Comparison of ENCODE assay signal across 24 cellular contexts in the genomic region with DNA sequence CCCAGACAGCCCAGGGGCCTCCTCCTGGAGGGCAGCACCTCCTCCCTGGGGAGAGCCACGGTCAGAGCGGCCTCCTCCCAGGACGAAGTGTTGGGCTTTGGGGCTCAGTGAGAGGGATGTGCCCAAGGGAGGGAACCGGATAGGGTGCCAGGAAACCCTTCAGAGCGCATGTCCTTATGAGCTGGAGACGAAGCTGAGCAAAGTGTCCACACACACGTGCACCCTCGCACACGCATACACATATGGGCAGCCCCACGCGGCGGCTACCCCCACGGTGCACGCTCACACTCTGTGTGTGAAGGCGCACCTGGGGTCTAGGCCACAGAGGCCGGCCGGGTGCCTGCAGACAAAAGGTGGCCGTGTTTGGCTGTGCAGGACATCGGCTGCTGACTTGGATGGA.
DNase-seq lines count a peak whose midpoint lies in the region; ATAC-seq, FAIRE-seq and TF ChIP-seq lines count a peak whose summit lies in the region.
"Had no signal": no experiment of that assay in that cellular context is flagged by ENCODE, and none has a peak within 500 bp of the region (broad histone marks: within the 10 kb centered on the region; RNA-seq: fewer than 3 reads in every experiment).

No MANE protein-coding gene starts in this region.

- ATAC-seq in GM23338 (no peak), HG03521 (IDR thresholded peaks at IDR 0.05; ENCODE audit: unreplicated experiment) (no peak), GM21576 (IDR thresholded peaks at IDR 0.05; ENCODE audit: unreplicated experiment) (no peak)
- no peak for ATAC-seq in stimulated activated naive CD8-positive, alpha-beta T cell treated with anti-CD3 and anti-CD28 coated beads, Interleukin-15, amount 100 ng/mL, for 72 hours
- ATAC-seq: A549; CD8-positive, alpha-beta T cell; HCT116 had no signal

- H3K4me3 ChIP-seq in BLaER1 (no peak overlapping the region), GM23338 (no peak overlapping the region), kidney (ENCODE audit: low read length in 2 of 2) (no peak overlapping the region), sigmoid colon (no peak overlapping the region)
- H3K4me3 ChIP-seq: A549, GM23248 had no signal

- no peaks in the 10 kb centered on the region for H3F3A ChIP-seq in GM23338 (replicated peaks; ENCODE audit: low read depth)

- peak overlapping the region; percentile 78 for H3K4me2 ChIP-seq in BLaER1
- H3K4me2 ChIP-seq in GM23338: no peak overlapping the region
- H3K4me2 ChIP-seq: A549 had no signal

- peaks cover 3% of the 10 kb centered on the region; the same call in 1 of the 2 replicates for H3K9me3 ChIP-seq in BLaER1
- no peaks in the 10 kb centered on the region for H3K9me3 ChIP-seq in kidney (ENCODE audit: control insufficient read depth in 1 of 2, low read length in 2 of 2)
- no peaks in the 10 kb centered on the region for H3K9me3 ChIP-seq in sigmoid colon
- H3K9me3 ChIP-seq: A549, BE2C had no signal

- no peak overlapping the region for H3K9ac ChIP-seq in BLaER1
- no peak overlapping the region for H3K9ac ChIP-seq in kidney (ENCODE audit: low read length in 2 of 2)
- H3K9ac ChIP-seq: GM23248 had no signal

- H3K9me2 ChIP-seq in GM23338 (ENCODE audit: insufficient read depth): no peaks in the 10 kb centered on the region

- peaks cover 87% of the 10 kb centered on the region for H3K4me1 ChIP-seq in BLaER1
- no peaks in the 10 kb centered on the region for H3K4me1 ChIP-seq in GM23338 (ENCODE audit: insufficient read depth)
- no peaks in the 10 kb centered on the region for H3K4me1 ChIP-seq in kidney (ENCODE audit: control insufficient read depth in 1 of 2, insufficient read depth in 1 of 2, low read depth in 1 of 2, low read length in 2 of 2)
- H3K4me1 ChIP-seq in sigmoid colon: no peaks in the 10 kb centered on the region
- H3K4me1 ChIP-seq: A549, BE2C had no signal

- no peaks in the 10 kb centered on the region for H3K79me2 ChIP-seq in GM23338 (replicated peaks; ENCODE audit: insufficient read depth)

- H3K36me3 Mint-ChIP-seq in GM23338 (ENCODE audit: low read depth): no peaks in the 10 kb centered on the region
- H3K36me3 Mint-ChIP-seq: CD4-positive, CD25-positive, alpha-beta regulatory T cell; CD8-positive, alpha-beta T cell had no signal

- H3K36me3 ChIP-seq in BLaER1 (no peaks in the 10 kb centered on the region), GM23338 (ENCODE audit: insufficient read depth) (no peaks in the 10 kb centered on the region), kidney (ENCODE audit: control insufficient read depth in 1 of 2, insufficient read depth in 2 of 2, low read length in 2 of 2) (no peaks in the 10 kb centered on the region), sigmoid colon (no peaks in the 10 kb centered on the region)
- H3K36me3 ChIP-seq: BE2C had no signal

- no peak for TF ChIP-seq POLR2A in sigmoid colon (IDR thresholded peaks at IDR 0.05)

- H3K27me3 Mint-ChIP-seq in GM23338 (ENCODE audit: insufficient read depth, low read depth, poor library complexity): peaks cover 9% of the 10 kb centered on the region
- H3K27me3 Mint-ChIP-seq in stimulated activated naive CD8-positive, alpha-beta T cell treated with anti-CD3 and anti-CD28 coated beads, Interleukin-15, amount 100 ng/mL, for 72 hours: no peaks in the 10 kb centered on the region
- H3K27me3 Mint-ChIP-seq: CD4-positive, CD25-positive, alpha-beta regulatory T cell had no signal

- no peak for FAIRE-seq in kidney (lab: Jason Lieb, UNC)
- FAIRE-seq: A549, D721Med, GM12891 had no signal

- H3K9me3 Mint-ChIP-seq in GM23338: no peaks in the 10 kb centered on the region; the same call in 2 of the 3 replicates
- H3K9me3 Mint-ChIP-seq in stimulated activated naive CD8-positive, alpha-beta T cell treated with anti-CD3 and anti-CD28 coated beads, Interleukin-15, amount 100 ng/mL, for 72 hours: no peaks in the 10 kb centered on the region
- H3K9me3 Mint-ChIP-seq: CD4-positive, CD25-positive, alpha-beta regulatory T cell; CD8-positive, alpha-beta T cell had no signal

- intact Hi-C loops in kidney (cut with DNase I) (no loop called here), sigmoid colon (cut with DNase I) (no loop called here)

- no peaks in the 10 kb centered on the region for H4K20me1 ChIP-seq in BLaER1
- no peaks in the 10 kb centered on the region for H4K20me1 ChIP-seq in GM23338 (replicated peaks; ENCODE audit: insufficient read depth)

- no peak for TF ChIP-seq CTCF in GM23338 (conservative IDR thresholded peaks at IDR 0.05; ENCODE audit: low read depth in 2 of 2)
- TF ChIP-seq CTCF in kidney (IDR thresholded peaks at IDR 0.05; ENCODE audit: borderline replicate concordance, extremely low read depth, insufficient read depth): no peak
- TF ChIP-seq CTCF in sigmoid colon (IDR thresholded peaks at IDR 0.05): no peak

- no peak overlapping the region for H3K4me3 Mint-ChIP-seq in GM23338
- H3K4me3 Mint-ChIP-seq in stimulated activated naive CD8-positive, alpha-beta T cell treated with anti-CD3 and anti-CD28 coated beads, Interleukin-15, amount 100 ng/mL, for 72 hours: no peak overlapping the region
- H3K4me3 Mint-ChIP-seq: CD4-positive, CD25-positive, alpha-beta regulatory T cell; CD8-positive, alpha-beta T cell; H9 had no signal

- DNase-seq in GM23338 (ENCODE audit: low spot score) (no peak), kidney (peak; percentile 66), sigmoid colon (peak; percentile 54)
- no peak for DNase-seq in stimulated activated naive CD8-positive, alpha-beta T cell treated with anti-CD3 and anti-CD28 coated beads, Interleukin-15, amount 100 ng/mL, for 72 hours
- DNase-seq: 8988T; ACHN; AML-193; BE2C; CD4-positive, CD25-positive, alpha-beta regulatory T cell; CD8-positive, alpha-beta T cell; DMS 273 treated with DMSO at 0.1 percent for 48 hours; DMS79; EL; GDM1; GM23248; H9 had no signal

- no peak overlapping the region for H3K27ac Mint-ChIP-seq in GM23338
- H3K27ac Mint-ChIP-seq in stimulated activated naive CD8-positive, alpha-beta T cell treated with anti-CD3 and anti-CD28 coated beads, Interleukin-15, amount 100 ng/mL, for 72 hours: peak overlapping the region in 1 of 2 donors; percentile 54
- H3K27ac Mint-ChIP-seq: CD8-positive, alpha-beta T cell; H9 had no signal

- H3K27ac ChIP-seq in BLaER1 (peak overlapping the region; percentile 47; the same call in 1 of the 2 replicates), GM23338 (ENCODE audit: low read depth) (no peak overlapping the region), kidney (ENCODE audit: low read depth in 2 of 2, low read length in 2 of 2) (no peak overlapping the region), sigmoid colon (no peak overlapping the region)
- H3K27ac ChIP-seq: A549, C4-2B, GM23248 had no signal

- TF ChIP-seq EP300 in sigmoid colon (IDR thresholded peaks at IDR 0.05): no peak

- H3K27me3 ChIP-seq in BLaER1: no peaks in the 10 kb centered on the region
- no peaks in the 10 kb centered on the region for H3K27me3 ChIP-seq in GM23338 (ENCODE audit: insufficient read depth)
- H3K27me3 ChIP-seq in sigmoid colon: no peaks in the 10 kb centered on the region
- H3K27me3 ChIP-seq: BE2C had no signal

- peaks cover 9% of the 10 kb centered on the region for H3K4me1 Mint-ChIP-seq in GM23338
- H3K4me1 Mint-ChIP-seq in stimulated activated naive CD8-positive, alpha-beta T cell treated with anti-CD3 and anti-CD28 coated beads, Interleukin-15, amount 100 ng/mL, for 72 hours: no peaks in the 10 kb centered on the region

- 91 to 92% methylated on average over 19 of the region's 19 CpGs for WGBS in sigmoid colon, 2 donors

- 0 out of 2 replicates have a peak overlapping the region, but pooled peaks have one; percentile 74 for H2AFZ ChIP-seq in GM23338
- H2AFZ ChIP-seq: GM23248 had no signal

TF ChIP-seq in GM23338, 12 proteins besides CTCF, POLR2A, EP300 and RAD21 (continues in another document):
- no peak for TF ChIP-seq NANOG (IDR thresholded peaks at IDR 0.05; ENCODE audit: borderline replicate concordance)

Comparison
In these comparisons a context has a peak if more than half of its experiments do, and no peak if none do; other contexts are left out.
1. DNase-seq: peak in kidney (single experiment) and sigmoid colon (single experiment); none in GM23338 (single experiment) and stimulated activated naive CD8-positive, alpha-beta T cell treated with anti-CD3 and anti-CD28 coated beads, Interleukin-15, amount 100 ng/mL, for 72 hours (0 of 2).